1 cellular context compared by ENCODE assay signal in genomic region chr6:16263464-16263863, GRCh38. TPM values are rescaled to one million over a fixed set of nuclear protein-coding genes. Genes with fewer than 3 reads are reported as not detected.
"Had no signal": no experiment of that assay in that cellular context is flagged by ENCODE, and none has a peak within 500 bp of the region (broad histone marks: within the 10 kb centered on the region; RNA-seq: fewer than 3 reads in every experiment).

No MANE protein-coding gene starts in this region.

RNA-seq across cellular contexts. Expression of gene GMPR, which starts 25.1 kb away (rescaled TPM):
- polyA plus RNA-seq: neural cell had no signal
